15 cellular contexts compared by ENCODE assay signal in the genomic region with DNA sequence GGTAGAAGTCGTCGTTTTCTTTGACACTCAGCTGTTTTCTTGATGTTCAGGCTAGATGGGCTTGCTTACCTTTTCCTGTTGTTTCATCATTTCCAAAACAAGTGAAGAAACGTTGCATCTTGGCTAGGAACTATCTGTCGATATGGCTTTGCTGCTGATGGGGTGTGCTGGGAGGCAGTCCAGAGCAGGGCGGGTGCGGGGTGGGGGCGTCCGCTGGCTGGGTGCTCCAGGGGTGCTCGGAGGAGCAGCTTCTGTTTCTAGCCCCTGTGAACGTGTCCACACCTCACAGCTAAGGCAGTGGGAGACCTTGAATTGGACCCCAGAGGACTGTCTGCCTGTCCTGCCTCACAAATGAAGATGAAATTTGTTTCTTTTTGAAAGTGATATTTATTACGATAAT. TPM values are rescaled to one million over a fixed set of nuclear protein-coding genes. Genes with fewer than 3 reads are reported as not detected.
DNase-seq lines count a peak whose midpoint lies in the region; ATAC-seq and TF ChIP-seq lines count a peak whose summit lies in the region.
"Had no signal": no experiment of that assay in that cellular context is flagged by ENCODE, and none has a peak within 500 bp of the region (broad histone marks: within the 10 kb centered on the region; RNA-seq: fewer than 3 reads in every experiment).

No MANE protein-coding gene starts in this region.

- H3K27ac ChIP-seq in ovary (peak overlapping the region; percentile 67 to 74), urinary bladder (ENCODE audit: low read depth) (peak overlapping the region; percentile 56), Karpas-422 (ENCODE audit: low read length) (no peak overlapping the region)
- H3K27ac ChIP-seq: parathyroid adenoma had no signal

- TF ChIP-seq CTCF in fibroblast of mammary gland (conservative IDR thresholded peaks at IDR 0.05; ENCODE audit: control insufficient read depth, insufficient read depth, low read depth, low read length) (no peak), ovary (IDR thresholded peaks at IDR 0.05) (no peak)

- H3K79me2 ChIP-seq in Karpas-422 (ENCODE audit: low read length): peaks cover 95% of the 10 kb centered on the region

- no peak for TF ChIP-seq POLR2A in ovary (IDR thresholded peaks at IDR 0.05)

- peaks cover 23% of the 10 kb centered on the region for H4K20me1 ChIP-seq in Karpas-422 (ENCODE audit: insufficient read depth, low read depth, low read length)

- H3K4me3 ChIP-seq in fibroblast of mammary gland (ENCODE audit: control insufficient read depth, low read depth, low read length) (peak overlapping the region; percentile 24), ovary (peak overlapping the region; percentile 25), urinary bladder (ENCODE audit: low read depth, low read length) (no peak overlapping the region), Karpas-422 (ENCODE audit: low read length) (no peak overlapping the region)

- DNase-seq in Right ventricle myocardium superior: peak; percentile 46
- DNase-seq in cardiac septum (ENCODE audit: low spot score): no peak
- DNase-seq in fibroblast of mammary gland (ENCODE audit: low read depth): peak; percentile 26
- DNase-seq in ovary: peak in 2 of 5 donors; percentile 46 to 51
- no peak for DNase-seq in Karpas-422
- no peak for DNase-seq in hepatic stellate cell (ENCODE audit: low spot score)
- no peak for DNase-seq in SKM-1 (lab: John Stamatoyannopoulos, UW; ENCODE audit: unreplicated experiment)
- DNase-seq: activated naive CD8-positive, alpha-beta T cell treated with anti-CD3 and anti-CD28 coated beads, Interleukin-2, amount 50 U/mL, for 24 hours; CD4-positive, alpha-beta T cell; cerebellar nuclear complex; DMS79; kidney glomerular epithelial cell; NCI-H510A treated with DMSO at 0.1 percent for 48 hours had no signal

- H3K27me3 ChIP-seq in ovary (no peaks in the 10 kb centered on the region), Karpas-422 (ENCODE audit: low read length) (no peaks in the 10 kb centered on the region)

- H3K36me3 ChIP-seq in ovary (no peaks in the 10 kb centered on the region), urinary bladder (ENCODE audit: insufficient read depth) (no peaks in the 10 kb centered on the region), Karpas-422 (ENCODE audit: insufficient read depth, low read length) (no peaks in the 10 kb centered on the region)

- H3K4me1 ChIP-seq in ovary (ENCODE audit: insufficient read depth) (peaks cover 19% of the 10 kb centered on the region), urinary bladder (ENCODE audit: insufficient read depth) (no peaks in the 10 kb centered on the region), Karpas-422 (ENCODE audit: low read length) (peaks cover 22% of the 10 kb centered on the region)

- H3K9me3 ChIP-seq in ovary (no peaks in the 10 kb centered on the region), Karpas-422 (ENCODE audit: low read length) (no peaks in the 10 kb centered on the region)

- no peak overlapping the region for H3K9ac ChIP-seq in Karpas-422 (ENCODE audit: low read length)
- H3K9ac ChIP-seq: parathyroid adenoma had no signal

- intact Hi-C loops in Right ventricle myocardium superior (cut with DNase I): loop anchor here (5.0 kb wide), 1 partner anchor 48 kb away; no protein-coding TSS in a partner anchor
- intact Hi-C loops in cardiac septum (cut with DNase I): loop anchor here (5.0 kb wide), 1 partner anchor 43 kb away; no protein-coding TSS in a partner anchor
- intact Hi-C loops in ovary (cut with DNase I): no loop called here

- no peak overlapping the region for H2AFZ ChIP-seq in Karpas-422 (ENCODE audit: low read length)
- H2AFZ ChIP-seq: parathyroid adenoma had no signal

- TF ChIP-seq EP300 in ovary (IDR thresholded peaks at IDR 0.05): no peak

- H3K4me2 ChIP-seq in Karpas-422 (ENCODE audit: low read depth, low read length, poor library complexity, severe bottlenecking): no peak overlapping the region

- 13 to 27% (median 14%) methylated on average over 11 of the region's 11 CpGs for WGBS in ovary, 3 donors
- WGBS in urinary bladder: 54% methylated on average over 11 of the region's 11 CpGs

- ATAC-seq in Right ventricle myocardium superior (ENCODE audit: poor library complexity): no peak
- ATAC-seq: activated naive CD8-positive, alpha-beta T cell treated with anti-CD3 and anti-CD28 coated beads, Interleukin-2, amount 50 U/mL, for 24 hours had no signal

- H3K9me2 ChIP-seq in Karpas-422 (replicated peaks; ENCODE audit: insufficient read depth, low read length): no peaks in the 10 kb centered on the region

RNA-seq across cellular contexts. Expression of a gene that starts 7.6 kb away (rescaled TPM):
- 177 TPM for total RNA-seq in Right ventricle myocardium superior
- 153 TPM for total RNA-seq in cardiac septum
- 100 to 1,000 TPM; 140 to 196 (median 154) TPM for total RNA-seq in ovary
- 100 to 1,000 TPM; 100 to 135 TPM for polyA plus RNA-seq in ovary
- 238 TPM for total RNA-seq in urinary bladder
- 103 TPM for polyA plus RNA-seq in urinary bladder
- total RNA-seq in Karpas-422 (2014; rRNA removed; shearing (Covaris generic); ENCODE audit: low replicate concordance): 39.6 and 62.1 TPM in 2 replicates

RNA-seq across cellular contexts. Expression of a gene that starts 51.7 kb away (rescaled TPM):
- total RNA-seq in Right ventricle myocardium superior (20.6 TPM), cardiac septum (21.3 TPM), ovary (10 to 100 TPM; 16.8 to 37.6 (median 30.4) TPM), urinary bladder (11.6 TPM)
- polyA plus RNA-seq in ovary (10 to 100 TPM in 1 of 2 donors, 1 to 10 TPM in 1; 7.2 to 37.2 TPM), urinary bladder (42.4 TPM)
- total RNA-seq in Karpas-422 (2014; rRNA removed; shearing (Covaris generic); ENCODE audit: low replicate concordance): 16.2 and 33.3 TPM in 2 replicates

Comparison
In these comparisons a context has a peak if more than half of its experiments do, and no peak if none do; other contexts are left out.
1. DNase-seq: peak in Right ventricle myocardium superior (single experiment) and fibroblast of mammary gland (single experiment); none in cardiac septum (single experiment), Karpas-422 (single experiment), hepatic stellate cell (single experiment) and SKM-1 (single experiment).
2. H3K4me3 ChIP-seq: peak in fibroblast of mammary gland (single experiment) and ovary (single experiment); none in urinary bladder (single experiment) and Karpas-422 (single experiment).
3. intact Hi-C loops: an anchor here in Right ventricle myocardium superior (5.0 kb wide) and cardiac septum (5.0 kb wide); none called in ovary.